ENCODE assay signal across 12 cellular contexts in the genomic region with DNA sequence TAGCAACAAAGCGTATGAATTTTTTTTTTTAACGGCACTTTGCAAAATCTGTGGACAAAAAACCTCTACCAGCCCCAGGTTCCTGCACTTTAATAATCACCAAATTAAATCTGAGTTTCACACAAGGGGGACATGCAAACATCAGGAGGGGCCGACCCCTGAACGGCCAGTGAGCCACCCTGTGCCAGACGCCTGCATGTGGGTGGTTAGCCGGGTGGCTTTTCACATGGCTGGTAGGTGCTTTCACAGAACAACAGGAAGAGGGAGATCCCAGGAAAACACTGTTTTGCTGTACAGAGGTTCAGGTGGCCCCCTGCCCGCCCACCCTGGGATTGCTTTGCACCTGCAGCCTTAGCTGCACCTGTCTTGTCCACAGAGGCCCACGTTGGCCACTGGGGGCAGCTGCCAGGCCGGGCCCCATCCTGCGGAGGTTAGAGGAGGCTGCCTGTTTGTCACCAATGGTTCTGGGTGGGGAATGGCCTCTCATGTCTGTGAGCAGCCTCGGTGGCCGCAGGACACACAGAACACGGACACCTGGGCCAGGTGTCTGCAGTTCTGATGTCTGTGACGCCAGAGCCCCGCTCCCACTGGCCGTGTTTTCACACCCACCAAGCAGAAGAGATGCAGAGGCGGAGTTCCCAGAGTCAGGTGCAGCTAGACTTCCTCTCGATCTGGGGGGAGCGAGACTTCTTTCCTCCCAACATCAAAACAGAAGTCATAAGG.
DNase-seq lines count a peak whose midpoint lies in the region; ATAC-seq and TF ChIP-seq lines count a peak whose summit lies in the region.
"Had no signal": no experiment of that assay in that cellular context is flagged by ENCODE, and none has a peak within 500 bp of the region (broad histone marks: within the 10 kb centered on the region; RNA-seq: fewer than 3 reads in every experiment).

No MANE protein-coding gene starts in this region.

- no peak overlapping the region for H3K4me3 ChIP-seq in OCI-LY7 (ENCODE audit: low read depth, low read length, poor library complexity, severe bottlenecking)

- peaks cover 73% of the 10 kb centered on the region for H3K4me1 Mint-ChIP-seq in activated naive CD4-positive, alpha-beta T cell treated with anti-CD3 and anti-CD28 coated beads, Interleukin-2, amount 50 U/mL, for 24 hours
- H3K4me1 Mint-ChIP-seq in stimulated activated memory B cell treated with anti-CD40 and anti-IgM and Interleukin-4, amounts not matched to agents 10 μg/mL and 1 μg/mL and 100 μg/mL, for 72 hours: peaks cover 85% of the 10 kb centered on the region

- no peaks in the 10 kb centered on the region for H3K27me3 Mint-ChIP-seq in activated naive CD4-positive, alpha-beta T cell treated with anti-CD3 and anti-CD28 coated beads, Interleukin-2, amount 50 U/mL, for 24 hours
- no peaks in the 10 kb centered on the region for H3K27me3 Mint-ChIP-seq in stimulated activated memory B cell treated with anti-CD40 and anti-IgM and Interleukin-4, amounts not matched to agents 10 μg/mL and 1 μg/mL and 100 μg/mL, for 72 hours

- H2AFZ ChIP-seq in OCI-LY7 (ENCODE audit: low read length): no peak overlapping the region

- H3K4me2 ChIP-seq in OCI-LY7 (ENCODE audit: low read length): no peak overlapping the region

- DNase-seq in left ventricle myocardium superior (peak; percentile 28), left cardiac atrium (no peak), OCI-LY7 (ENCODE audit: low spot score) (peak; percentile 34), SW480 (ENCODE audit: low spot score) (no peak)
- DNase-seq: Karpas-422, NCI-H510A treated with DMSO at 0.1 percent for 48 hours, substantia nigra had no signal

- H3K9me3 Mint-ChIP-seq in activated naive CD4-positive, alpha-beta T cell treated with anti-CD3 and anti-CD28 coated beads, Interleukin-2, amount 50 U/mL, for 24 hours: no peaks in the 10 kb centered on the region
- peaks cover 3% of the 10 kb centered on the region for H3K9me3 Mint-ChIP-seq in stimulated activated memory B cell treated with anti-CD40 and anti-IgM and Interleukin-4, amounts not matched to agents 10 μg/mL and 1 μg/mL and 100 μg/mL, for 72 hours

- POLR2A ChIA-PET in OCI-LY7 (lab: Charles Lee): no interaction called here

- CTCF ChIA-PET in OCI-LY7 (lab: Charles Lee; ENCODE audit: unreplicated experiment): no interaction called here

- H3K79me2 ChIP-seq in OCI-LY7 (ENCODE audit: insufficient read depth, low read depth, low read length): peaks cover 10% of the 10 kb centered on the region; the same call in 1 of the 2 replicates

- H3K27ac ChIP-seq in OCI-LY7 (ENCODE audit: low read depth, low read length, poor library complexity, severe bottlenecking): no peak overlapping the region

- no TSS peak for BruUV-seq in OCI-LY7 (replicated peaks; lab: Mats Ljungman, UMichigan)

- ATAC-seq in left ventricle myocardium superior: no peak
- ATAC-seq in left cardiac atrium: no peak
- peak; percentile 40 for ATAC-seq in stimulated activated memory B cell treated with anti-CD40 and anti-IgM and Interleukin-4, amounts not matched to agents 10 μg/mL and 1 μg/mL and 100 μg/mL, for 72 hours
- no peak for ATAC-seq in GM18519 (IDR thresholded peaks at IDR 0.05; ENCODE audit: low FRiP score, unreplicated experiment)
- no peak for ATAC-seq in GM21619 (IDR thresholded peaks at IDR 0.05; ENCODE audit: unreplicated experiment)
- ATAC-seq: SK-N-SH treated with all-trans-retinoic acid at 6 μM for 48 hours had no signal

- peak overlapping the region; percentile 61 for H3K4me3 Mint-ChIP-seq in activated naive CD4-positive, alpha-beta T cell treated with anti-CD3 and anti-CD28 coated beads, Interleukin-2, amount 50 U/mL, for 24 hours
- peak overlapping the region; percentile 53 for H3K4me3 Mint-ChIP-seq in stimulated activated memory B cell treated with anti-CD40 and anti-IgM and Interleukin-4, amounts not matched to agents 10 μg/mL and 1 μg/mL and 100 μg/mL, for 72 hours

- H3K36me3 Mint-ChIP-seq in activated naive CD4-positive, alpha-beta T cell treated with anti-CD3 and anti-CD28 coated beads, Interleukin-2, amount 50 U/mL, for 24 hours: peaks cover 3% of the 10 kb centered on the region
- H3K36me3 Mint-ChIP-seq in stimulated activated memory B cell treated with anti-CD40 and anti-IgM and Interleukin-4, amounts not matched to agents 10 μg/mL and 1 μg/mL and 100 μg/mL, for 72 hours: peaks cover 21% of the 10 kb centered on the region

- H3K36me3 ChIP-seq in OCI-LY7 (ENCODE audit: insufficient read depth, low read length): peaks cover 49% of the 10 kb centered on the region

- no peaks in the 10 kb centered on the region; the same call in 1 of the 2 replicates for H3K9me3 ChIP-seq in OCI-LY7 (ENCODE audit: low read length)

- no peaks in the 10 kb centered on the region for H3K9me2 ChIP-seq in OCI-LY7 (ENCODE audit: insufficient read depth, low read length)

- intact Hi-C loops in left ventricle myocardium superior (cut with micrococcal nuclease) (no loop called here), left cardiac atrium (cut with DNase I) (no loop called here), OCI-LY7 (cut with micrococcal nuclease; ENCODE audit: unreplicated experiment) (no loop called here)

- peak overlapping the region; percentile 81 for H3K27ac Mint-ChIP-seq in activated naive CD4-positive, alpha-beta T cell treated with anti-CD3 and anti-CD28 coated beads, Interleukin-2, amount 50 U/mL, for 24 hours
- H3K27ac Mint-ChIP-seq in stimulated activated memory B cell treated with anti-CD40 and anti-IgM and Interleukin-4, amounts not matched to agents 10 μg/mL and 1 μg/mL and 100 μg/mL, for 72 hours: peak overlapping the region; percentile 99

- peak; percentile 40 for TF ChIP-seq CTCF in OCI-LY7 (conservative IDR thresholded peaks at IDR 0.05; ENCODE audit: low read length)

- peaks cover 20% of the 10 kb centered on the region for H3K4me1 ChIP-seq in OCI-LY7 (ENCODE audit: insufficient read depth, low read length, poor library complexity, severe bottlenecking)

- H4K20me1 ChIP-seq in OCI-LY7 (ENCODE audit: insufficient read depth, low read length): no peaks in the 10 kb centered on the region

Comparison
In these comparisons a context has a peak if more than half of its experiments do, and no peak if none do; other contexts are left out.
1. DNase-seq: peak in left ventricle myocardium superior (single experiment) and OCI-LY7 (single experiment); none in left cardiac atrium (single experiment) and SW480 (single experiment).